8 cellular contexts compared by ENCODE assay signal in genomic region chr14:68794856-68795601, GRCh38. TPM values are rescaled to one million over a fixed set of nuclear protein-coding genes. Genes with fewer than 3 reads are reported as not detected.
DNase-seq lines count a peak whose midpoint lies in the region; ATAC-seq and TF ChIP-seq lines count a peak whose summit lies in the region.

No MANE protein-coding gene starts in this region.

- peak overlapping the region; percentile 98 to 99 for H3K9ac ChIP-seq in mucosa of rectum (ENCODE audit: low read depth in 1 of 2, low read length in 2 of 2)

- H3K27me3 ChIP-seq in HL-60 (ENCODE audit: insufficient read depth, poor library complexity, severe bottlenecking) (peaks cover 17% of the 10 kb centered on the region), mucosa of rectum (ENCODE audit: control insufficient read depth in 2 of 2, insufficient read depth in 2 of 2, low read length in 2 of 2) (no peaks in the 10 kb centered on the region), thyroid gland (no peaks in the 10 kb centered on the region)

- ATAC-seq in GM21528 (IDR thresholded peaks at IDR 0.05; ENCODE audit: low FRiP score, unreplicated experiment) (no peak), GM21786 (IDR thresholded peaks at IDR 0.05; ENCODE audit: unreplicated experiment) (no peak)

- TF ChIP-seq CTCF in HL-60 (IDR thresholded peaks at IDR 0.05; ENCODE audit: insufficient read depth, low read length) (no peak), epithelial cell of proximal tubule (conservative IDR thresholded peaks at IDR 0.05; ENCODE audit: low read depth, low read length) (no peak), thyroid gland (IDR thresholded peaks at IDR 0.05) (no peak)

- DNase-seq in CD1c-positive myeloid dendritic cell (ENCODE audit: extremely low spot score), result peak; percentile 86
- DNase-seq in HL-60 (ENCODE audit: low read depth in 1 of 2, low spot score in 1 of 2), result no peak
- peak; percentile 68 to 77 for DNase-seq in activated CD4-positive, alpha-beta T cell treated with anti-CD3 and anti-CD28 coated beads, Interleukin-2, amount 50 U/mL, for 48 hours
- DNase-seq in epithelial cell of proximal tubule (ENCODE audit: low read depth), result no peak
- peak; percentile 57 to 61 for DNase-seq in thyroid gland

- peaks cover 11% of the 10 kb centered on the region in 2 donors for H3K4me1 ChIP-seq in mucosa of rectum (ENCODE audit: control insufficient read depth in 2 of 2, insufficient read depth in 2 of 2, low read length in 2 of 2)
- peaks cover 9 to 12% of the 10 kb centered on the region in 2 donors for H3K4me1 ChIP-seq in thyroid gland

- no peak overlapping the region for H3K27ac ChIP-seq in HL-60 (replicated peaks)
- H3K27ac ChIP-seq in mucosa of rectum (ENCODE audit: low read depth in 2 of 2, low read length in 2 of 2), result peak overlapping the region; percentile 100
- peak overlapping the region; percentile 99 to 100 (median 100) for H3K27ac ChIP-seq in thyroid gland

- H3K9me3 ChIP-seq in mucosa of rectum (ENCODE audit: control insufficient read depth in 2 of 2, low read length in 2 of 2) (no peaks in the 10 kb centered on the region), thyroid gland (no peaks in the 10 kb centered on the region)

- intact Hi-C loops in thyroid gland (cut with DNase I), result loop anchor here (5.0 kb wide), 1 partner anchor 548 kb away; no protein-coding TSS in a partner anchor

- H3K36me3 ChIP-seq in mucosa of rectum (ENCODE audit: control insufficient read depth in 2 of 2, insufficient read depth in 2 of 2, low read length in 2 of 2) (peaks cover 8 to 12% of the 10 kb centered on the region in 2 donors), thyroid gland (peaks cover 4 to 24% of the 10 kb centered on the region in 2 donors)

- TF ChIP-seq POLR2A in thyroid gland (IDR thresholded peaks at IDR 0.05), result no peak

- peak overlapping the region; percentile 32 for H3K4me3 ChIP-seq in HL-60 (replicated peaks; ENCODE audit: insufficient read depth, low read length)
- peak overlapping the region; percentile 99 for H3K4me3 ChIP-seq in epithelial cell of proximal tubule (ENCODE audit: low read depth, low read length)
- H3K4me3 ChIP-seq in mucosa of rectum (ENCODE audit: low read length in 2 of 2), result peak overlapping the region; percentile 82 to 100
- H3K4me3 ChIP-seq in thyroid gland (replicated peaks in 1 of 3), result peak overlapping the region; percentile 68 to 74 (median 69)

- WGBS in thyroid gland, 2 donors, result 1% methylated on average over 20 to 30 of the region's 37 CpGs

RNA-seq across cellular contexts. Expression of gene ZFP36L1, which starts 2.2 kb away (rescaled TPM):
- 87.0 and 142 TPM in 2 replicates for total RNA-seq in epithelial cell of proximal tubule
- 100 to 1,000 TPM in 3 of 4 donors, 10 to 100 TPM in 1; 96.9 to 274 (median 127) TPM for total RNA-seq in thyroid gland

Comparison
In these comparisons a context has a peak if more than half of its experiments do, and no peak if none do; other contexts are left out.
1. DNase-seq: peak in CD1c-positive myeloid dendritic cell (single experiment), activated CD4-positive, alpha-beta T cell treated with anti-CD3 and anti-CD28 coated beads, Interleukin-2, amount 50 U/mL, for 48 hours (2 of 2) and thyroid gland (2 of 2); none in HL-60 (0 of 2) and epithelial cell of proximal tubule (single experiment).
2. H3K4me3 ChIP-seq: peak in every context shown above with its lines; median percentile 99 in epithelial cell of proximal tubule; 91 in mucosa of rectum; 69 in thyroid gland; 32 in HL-60.